9 cellular contexts compared by ENCODE assay signal in genomic region chr10:101441539-101442455, GRCh38.
DNase-seq lines count a peak whose midpoint lies in the region; ATAC-seq, FAIRE-seq and TF ChIP-seq lines count a peak whose summit lies in the region.
"Had no signal": no experiment of that assay in that cellular context is flagged by ENCODE, and none has a peak within 500 bp of the region (broad histone marks: within the 10 kb centered on the region; RNA-seq: fewer than 3 reads in every experiment).

No MANE protein-coding gene starts in this region.

- FAIRE-seq in RCC 7860 (lab: Jason Lieb, UNC): no peak

- peaks cover 2% of the 10 kb centered on the region for H3K4me1 Mint-ChIP-seq in activated naive CD4-positive, alpha-beta T cell treated with anti-CD3 and anti-CD28 coated beads, Interleukin-2, amount 10 ng/mL, durations not matched to agents 7 days and 5 days
- H3K4me1 Mint-ChIP-seq in chondrocyte (ENCODE audit: low read depth): peaks cover 16% of the 10 kb centered on the region

- H3K9me3 ChIP-seq in thoracic aorta: no peaks in the 10 kb centered on the region
- no peaks in the 10 kb centered on the region for H3K9me3 ChIP-seq in vagina

- H3K36me3 Mint-ChIP-seq in activated naive CD4-positive, alpha-beta T cell treated with anti-CD3 and anti-CD28 coated beads, Interleukin-2, amount 10 ng/mL, durations not matched to agents 7 days and 5 days: no peaks in the 10 kb centered on the region
- H3K36me3 Mint-ChIP-seq in chondrocyte (ENCODE audit: low read depth): no peaks in the 10 kb centered on the region

- H3K27ac ChIP-seq in KMS-11 (no peak overlapping the region), thoracic aorta (no peak overlapping the region), vagina (no peak overlapping the region)

- H3K36me3 ChIP-seq in KMS-11 (ENCODE audit: insufficient read depth) (no peaks in the 10 kb centered on the region), thoracic aorta (no peaks in the 10 kb centered on the region), vagina (no peaks in the 10 kb centered on the region)

- H3K27me3 ChIP-seq in KMS-11 (ENCODE audit: insufficient read depth, low read depth) (no peaks in the 10 kb centered on the region), thoracic aorta (replicated peaks; ENCODE audit: insufficient read depth) (no peaks in the 10 kb centered on the region), vagina (no peaks in the 10 kb centered on the region)

- peak; percentile 69 for TF ChIP-seq CTCF in KMS-11 (conservative IDR thresholded peaks at IDR 0.05; ENCODE audit: low read depth, low read length)
- peak; percentile 84 for TF ChIP-seq CTCF in chondrocyte (IDR thresholded peaks at IDR 0.05)
- peak; percentile 21 for TF ChIP-seq CTCF in thoracic aorta (IDR thresholded peaks at IDR 0.05)
- peak in 1 of 3 experiments; percentile 20 for TF ChIP-seq CTCF in vagina (IDR thresholded peaks at IDR 0.05)

- H3K27me3 Mint-ChIP-seq in activated naive CD4-positive, alpha-beta T cell treated with anti-CD3 and anti-CD28 coated beads, Interleukin-2, amount 10 ng/mL, durations not matched to agents 7 days and 5 days: no peaks in the 10 kb centered on the region
- H3K27me3 Mint-ChIP-seq in chondrocyte (ENCODE audit: low read depth): no peaks in the 10 kb centered on the region
- H3K27me3 Mint-ChIP-seq: dendritic cell treated with granulocyte-macrophage colony-stimulating factor and Interleukin-4, amounts not matched to agents 40 ng/mL and 50 ng/mL, for 4 days had no signal

- H3K4me1 ChIP-seq in KMS-11 (ENCODE audit: low read depth, poor library complexity, severe bottlenecking): no peaks in the 10 kb centered on the region
- H3K4me1 ChIP-seq in thoracic aorta (ENCODE audit: control insufficient read depth in 1 of 2, low read depth in 2 of 2): peaks cover 3 to 7% of the 10 kb centered on the region in 2 donors
- H3K4me1 ChIP-seq in vagina: peaks cover 10% of the 10 kb centered on the region

- H3K9ac ChIP-seq in KMS-11: no peak overlapping the region

- no peak overlapping the region for H3K4me3 ChIP-seq in KMS-11 (IDR thresholded peaks at IDR 0.05; ENCODE audit: insufficient read depth, low read depth, low read length)
- H3K4me3 ChIP-seq in thoracic aorta: no peak overlapping the region
- H3K4me3 ChIP-seq in vagina: no peak overlapping the region

- H4K20me1 ChIP-seq in KMS-11 (ENCODE audit: insufficient read depth): no peaks in the 10 kb centered on the region

- no peak overlapping the region for H3K27ac Mint-ChIP-seq in activated naive CD4-positive, alpha-beta T cell treated with anti-CD3 and anti-CD28 coated beads, Interleukin-2, amount 10 ng/mL, durations not matched to agents 7 days and 5 days
- no peak overlapping the region for H3K27ac Mint-ChIP-seq in chondrocyte (ENCODE audit: unreplicated experiment)
- H3K27ac Mint-ChIP-seq: dendritic cell treated with granulocyte-macrophage colony-stimulating factor and Interleukin-4, amounts not matched to agents 40 ng/mL and 50 ng/mL, for 4 days had no signal

- H3K4me2 ChIP-seq in KMS-11: no peak overlapping the region

- TF ChIP-seq POLR2A in vagina (IDR thresholded peaks at IDR 0.05): no peak

- no peak overlapping the region for H3K4me3 Mint-ChIP-seq in activated naive CD4-positive, alpha-beta T cell treated with anti-CD3 and anti-CD28 coated beads, Interleukin-2, amount 10 ng/mL, durations not matched to agents 7 days and 5 days
- no peak overlapping the region for H3K4me3 Mint-ChIP-seq in chondrocyte (ENCODE audit: unreplicated experiment)
- H3K4me3 Mint-ChIP-seq: dendritic cell treated with granulocyte-macrophage colony-stimulating factor and Interleukin-4, amounts not matched to agents 40 ng/mL and 50 ng/mL, for 4 days had no signal

- H3K9me3 Mint-ChIP-seq in activated naive CD4-positive, alpha-beta T cell treated with anti-CD3 and anti-CD28 coated beads, Interleukin-2, amount 10 ng/mL, durations not matched to agents 7 days and 5 days: no peaks in the 10 kb centered on the region
- H3K9me3 Mint-ChIP-seq in chondrocyte (ENCODE audit: low read depth): no peaks in the 10 kb centered on the region
- H3K9me3 Mint-ChIP-seq: dendritic cell treated with granulocyte-macrophage colony-stimulating factor and Interleukin-4, amounts not matched to agents 40 ng/mL and 50 ng/mL, for 4 days had no signal

- intact Hi-C loops in left colon (cut with DNase I, micrococcal nuclease) (no loop called here), vagina (cut with DNase I) (no loop called here)

- ATAC-seq in left colon (peak; percentile 92), thoracic aorta (ENCODE audit: insufficient number of reproducible peaks, low FRiP score, low read depth) (no peak)

- DNase-seq in activated naive CD4-positive, alpha-beta T cell treated with anti-CD3 and anti-CD28 coated beads, Interleukin-2, amount 10 ng/mL, durations not matched to agents 7 days and 5 days: peak; percentile 40
- DNase-seq in activated naive CD4-positive, alpha-beta T cell (lab: John Stamatoyannopoulos, UW): no peak
- DNase-seq in RCC 7860 (ENCODE audit: low spot score): peak; percentile 73
- no peak for DNase-seq in chondrocyte (ENCODE audit: low spot score)
- no peak for DNase-seq in left colon
- DNase-seq in thoracic aorta (ENCODE audit: low spot score): no peak
- DNase-seq in vagina (ENCODE audit: extremely low spot score in 2 of 2): no peak

- CTCF ChIA-PET in activated naive CD4-positive, alpha-beta T cell treated with anti-CD3 and anti-CD28 coated beads, Interleukin-2, amount 10 ng/mL, durations not matched to agents 7 days and 5 days (lab: Charles Lee): interaction anchor here (0.6 to 2.7 kb wide), 22 partner anchors 9 to 532 kb away, joined by 3 to 13 read pairs (median 4); no protein-coding TSS in a partner anchor

- H2AFZ ChIP-seq in KMS-11 (ENCODE audit: low read depth): no peak overlapping the region

- no peaks in the 10 kb centered on the region for H3K79me2 ChIP-seq in KMS-11 (ENCODE audit: insufficient read depth, low read depth)

Comparison
In these comparisons a context has a peak if more than half of its experiments do, and no peak if none do; other contexts are left out.
1. DNase-seq: peak in activated naive CD4-positive, alpha-beta T cell treated with anti-CD3 and anti-CD28 coated beads, Interleukin-2, amount 10 ng/mL, durations not matched to agents 7 days and 5 days (single experiment) and RCC 7860 (single experiment); none in activated naive CD4-positive, alpha-beta T cell (0 of 4), chondrocyte (single experiment), left colon (0 of 2), thoracic aorta (single experiment) and vagina (0 of 2).